Comparison of ENCODE assay signal across 8 cellular contexts in genomic region chr6:2791124-2792050, GRCh38. TPM values are rescaled to one million over a fixed set of nuclear protein-coding genes. Genes with fewer than 3 reads are reported as not detected.
DNase-seq lines count a peak whose midpoint lies in the region; ATAC-seq, FAIRE-seq and TF ChIP-seq lines count a peak whose summit lies in the region.

No MANE protein-coding gene starts in this region.

- no peak overlapping the region for H3K4me2 ChIP-seq in keratinocyte (ENCODE audit: control insufficient read depth, extremely low read depth, insufficient read depth, low read depth, low read length)

- H3K27me3 ChIP-seq in CD8-positive, alpha-beta T cell (ENCODE audit: insufficient read depth, low read length), result no peaks in the 10 kb centered on the region
- H3K27me3 ChIP-seq in keratinocyte (ENCODE audit: control insufficient read depth, extremely low read depth, insufficient read depth, low read length), result no peaks in the 10 kb centered on the region

- no peak for TF ChIP-seq POLR2A in NB4 (IDR thresholded peaks at IDR 0.05; ENCODE audit: extremely low read depth, insufficient read length)

- intact Hi-C loops in CD8-positive, alpha-beta T cell (cut with DNase I, micrococcal nuclease), result loop anchor here (1.0 to 5.0 kb wide), 10 partner anchors 48 to 265 kb away; no protein-coding TSS in a partner anchor

- H3K27me3 Mint-ChIP-seq in CD8-positive, alpha-beta T cell (ENCODE audit: low read depth), result no peaks in the 10 kb centered on the region
- no peaks in the 10 kb centered on the region for H3K27me3 Mint-ChIP-seq in central memory CD8-positive, alpha-beta T cell

- peak overlapping the region; percentile 12 for H3K9ac ChIP-seq in keratinocyte (ENCODE audit: control insufficient read depth, extremely low read depth, insufficient read depth, low read length)

- no peak overlapping the region for H2AFZ ChIP-seq in keratinocyte (ENCODE audit: control insufficient read depth, low read length)

- peaks cover 18% of the 10 kb centered on the region for H3K36me3 Mint-ChIP-seq in CD8-positive, alpha-beta T cell
- peaks cover 5% of the 10 kb centered on the region for H3K36me3 Mint-ChIP-seq in central memory CD8-positive, alpha-beta T cell (ENCODE audit: insufficient read depth)

- peak; percentile 82 for FAIRE-seq in keratinocyte (lab: Jason Lieb, UNC)

- H3K4me3 ChIP-seq in CD8-positive, alpha-beta T cell (ENCODE audit: low read depth, low read length), result no peak overlapping the region
- H3K4me3 ChIP-seq in NB4 (ENCODE audit: low read depth, low read length) (no peak overlapping the region), keratinocyte (ENCODE audit: control insufficient read depth in 2 of 3, extremely low read depth in 1 of 3, insufficient read depth in 2 of 3, low read depth in 1 of 3, low read length in 3 of 3) (no peak overlapping the region)

- H3K27ac ChIP-seq in CD8-positive, alpha-beta T cell (ENCODE audit: low read depth, low read length), result no peak overlapping the region
- H3K27ac ChIP-seq in keratinocyte (ENCODE audit: control insufficient read depth, insufficient read depth, low read length), result peak overlapping the region; percentile 65

- POLR2A ChIA-PET in CD8-positive, alpha-beta T cell (lab: Charles Lee), result interaction anchor here (1.3 kb wide), 1 partner anchor 198 kb away, joined by 8 read pairs; no protein-coding TSS in a partner anchor

- H3K4me1 ChIP-seq in CD8-positive, alpha-beta T cell (ENCODE audit: insufficient read depth, low read length), result peaks cover 33% of the 10 kb centered on the region
- H3K4me1 ChIP-seq in keratinocyte (ENCODE audit: control insufficient read depth, extremely low read depth, insufficient read depth, low read length), result peaks cover 31% of the 10 kb centered on the region

- dilution Hi-C loops in keratinocyte (cut with MboI; ENCODE audit: extremely low pct_ligation_motif_present, low sequenced_read_pairs), result no loop called here

- CTCF ChIA-PET in CD8-positive, alpha-beta T cell (lab: Charles Lee), result interaction anchor here (0.6 to 2.7 kb wide), 24 partner anchors 8 to 198 kb away, joined by 3 to 41 read pairs (median 5); partner anchors contain the start of gene SERPINB1

- no peaks in the 10 kb centered on the region for H3K9me3 ChIP-seq in CD8-positive, alpha-beta T cell (ENCODE audit: low read length)
- no peaks in the 10 kb centered on the region for H3K9me3 ChIP-seq in keratinocyte (ENCODE audit: control insufficient read depth, low read depth, low read length)

- H3K4me3 Mint-ChIP-seq in CD8-positive, alpha-beta T cell, result peak overlapping the region; percentile 13
- H3K4me3 Mint-ChIP-seq in central memory CD8-positive, alpha-beta T cell, result no peak overlapping the region

- peak; percentile 73 for TF ChIP-seq CTCF in CD8-positive, alpha-beta T cell (IDR thresholded peaks at IDR 0.05)
- TF ChIP-seq CTCF in NB4 (IDR thresholded peaks at IDR 0.05; ENCODE audit: low read depth, low read length), result peak; percentile 75
- TF ChIP-seq CTCF in keratinocyte (optimal IDR thresholded peaks at IDR 0.05 in 1 of 3, IDR thresholded peaks at IDR 0.05 in 1 of 3, conservative IDR thresholded peaks at IDR 0.05 in 1 of 3; ENCODE audit: extremely low read depth in 1 of 3, insufficient read depth in 2 of 3, low read length in 3 of 3), result peak; percentile 75 to 93 (median 86)

- H3K27ac Mint-ChIP-seq in CD8-positive, alpha-beta T cell, result peak overlapping the region; percentile 77
- H3K27ac Mint-ChIP-seq in central memory CD8-positive, alpha-beta T cell (ENCODE audit: low read depth), result no peak overlapping the region

- ATAC-seq in CD8-positive, alpha-beta T cell, result peak; percentile 79
- ATAC-seq in GM19463 (IDR thresholded peaks at IDR 0.05; ENCODE audit: unreplicated experiment), result peak; percentile 76
- peak; percentile 55 for ATAC-seq in central memory CD8-positive, alpha-beta T cell (replicated peaks; ENCODE audit: extremely low read depth, poor library complexity, severe bottlenecking)
- no peak for ATAC-seq in HG02763 (IDR thresholded peaks at IDR 0.05; ENCODE audit: unreplicated experiment)

- H3K9me3 Mint-ChIP-seq in CD8-positive, alpha-beta T cell, result no peaks in the 10 kb centered on the region
- H3K9me3 Mint-ChIP-seq in central memory CD8-positive, alpha-beta T cell, result no peaks in the 10 kb centered on the region

- H3K36me3 ChIP-seq in CD8-positive, alpha-beta T cell (ENCODE audit: insufficient read depth, low read length), result no peaks in the 10 kb centered on the region
- H3K36me3 ChIP-seq in keratinocyte (ENCODE audit: control insufficient read depth in 2 of 2, extremely low read depth in 1 of 2, insufficient read depth in 2 of 2, low read length in 2 of 2), result peaks cover 4 to 6% of the 10 kb centered on the region in 2 experiments

- DNase-seq in CD8-positive, alpha-beta T cell, result peak in 6 of 7 experiments; percentile 21 to 61 (median 38)
- DNase-seq in NB4 (ENCODE audit: low read depth) (peak; percentile 85), T-helper 9 cell (peak; percentile 16), keratinocyte (ENCODE audit: low read depth, low spot score) (peak; percentile 44)
- peak in 1 of 2 donors; percentile 22 for DNase-seq in central memory CD8-positive, alpha-beta T cell (ENCODE audit: low spot score in 2 of 2)
- DNase-seq in stimulated activated CD4-positive, alpha-beta T cell treated with anti-CD3 and anti-CD28 coated beads, Interleukin-15, amount 100 ng/mL, for 24 hours, result peak; percentile 67

- H3K4me1 Mint-ChIP-seq in CD8-positive, alpha-beta T cell (ENCODE audit: low read depth), result peaks cover 32% of the 10 kb centered on the region
- peaks cover 36% of the 10 kb centered on the region for H3K4me1 Mint-ChIP-seq in central memory CD8-positive, alpha-beta T cell

- H3K79me2 ChIP-seq in keratinocyte (ENCODE audit: control insufficient read depth, insufficient read depth, low read length), result peaks cover 5% of the 10 kb centered on the region

- H3K9me1 ChIP-seq in keratinocyte (ENCODE audit: control insufficient read depth, extremely low read depth, insufficient read depth, low read length), result no peaks in the 10 kb centered on the region

- no peaks in the 10 kb centered on the region for H4K20me1 ChIP-seq in keratinocyte (ENCODE audit: control insufficient read depth, extremely low read depth, insufficient read depth, low read length)

RNA-seq across cellular contexts. Expression of gene WRNIP1, which starts 26.2 kb away (rescaled TPM):
- total RNA-seq in CD8-positive, alpha-beta T cell, result 10 to 100 TPM; 21.3 to 23.0 TPM
- polyA plus RNA-seq in keratinocyte, result 52.3 to 55.1 TPM (median 54.6 TPM) in 3 replicates
- polyA plus RNA-seq in keratinocyte (2011; ENCODE audit: low read depth), result 47.0 TPM
- polyA plus RNA-seq in keratinocyte (2011; cell fraction: cytosol; rRNA removed), result 40.7 and 50.1 TPM in 2 replicates
- polyA plus RNA-seq in keratinocyte (2011; cell fraction: nucleus; rRNA removed), result 64.8 and 66.7 TPM in 2 replicates
- 38.4 and 45.5 TPM in 2 replicates for polyA plus RNA-seq in keratinocyte (2012; ENCODE audit: low replicate concordance)
- polyA minus RNA-seq in keratinocyte, result 38.9 to 48.4 TPM (median 45.6 TPM) in 3 replicates
- 28.0 TPM for polyA minus RNA-seq in keratinocyte (2011; cell fraction: cytosol; rRNA and poly(A)+ RNA removed)
- polyA minus RNA-seq in keratinocyte (2011; cell fraction: nucleus; rRNA and poly(A)+ RNA removed), result 26.2 and 31.6 TPM in 2 replicates

RNA-seq across cellular contexts. Expression of gene MYLK4, which starts 40.7 kb away (rescaled TPM):
- total RNA-seq in CD8-positive, alpha-beta T cell, result under 1 TPM; 0.61 to 0.71 TPM
- 0.22 to 0.31 TPM (median 0.31 TPM) in 3 replicates for polyA plus RNA-seq in keratinocyte
- 0.07 TPM for polyA plus RNA-seq in keratinocyte (2011; ENCODE audit: low read depth)
- 0.10 and 0.19 TPM in 2 replicates for polyA plus RNA-seq in keratinocyte (2011; cell fraction: cytosol; rRNA removed)
- polyA plus RNA-seq in keratinocyte (2011; cell fraction: nucleus; rRNA removed), result 0.92 and 1.1 TPM in 2 replicates
- polyA plus RNA-seq in keratinocyte (2012; ENCODE audit: low replicate concordance), result 0.08 and 0.11 TPM in 2 replicates
- 0.07 to 0.32 TPM in 2 of 3 replicates, not detected in the other for polyA minus RNA-seq in keratinocyte
- polyA minus RNA-seq in keratinocyte (2011; cell fraction: cytosol; rRNA and poly(A)+ RNA removed), result not detected
- 0.11 and 0.54 TPM in 2 replicates for polyA minus RNA-seq in keratinocyte (2011; cell fraction: nucleus; rRNA and poly(A)+ RNA removed)

RNA-seq across cellular contexts. Expression of gene SERPINB1, which starts 50.3 kb away (rescaled TPM):
- total RNA-seq in CD8-positive, alpha-beta T cell, result 10 to 100 TPM; 48.8 to 50.7 TPM
- polyA plus RNA-seq in keratinocyte, result 38.4 to 76.0 TPM (median 71.9 TPM) in 3 replicates
- 13.5 TPM for polyA plus RNA-seq in keratinocyte (2011; ENCODE audit: low read depth)
- 46.9 and 80.2 TPM in 2 replicates for polyA plus RNA-seq in keratinocyte (2011; cell fraction: cytosol; rRNA removed)
- 31.5 and 46.9 TPM in 2 replicates for polyA plus RNA-seq in keratinocyte (2011; cell fraction: nucleus; rRNA removed)
- 8.0 and 64.9 TPM in 2 replicates for polyA plus RNA-seq in keratinocyte (2012; ENCODE audit: low replicate concordance)
- polyA minus RNA-seq in keratinocyte, result 9.1 to 34.9 TPM (median 24.7 TPM) in 3 replicates
- 33.0 TPM for polyA minus RNA-seq in keratinocyte (2011; cell fraction: cytosol; rRNA and poly(A)+ RNA removed)
- 11.6 and 16.4 TPM in 2 replicates for polyA minus RNA-seq in keratinocyte (2011; cell fraction: nucleus; rRNA and poly(A)+ RNA removed)
